28 cellular contexts compared by ENCODE assay signal in the genomic region with DNA sequence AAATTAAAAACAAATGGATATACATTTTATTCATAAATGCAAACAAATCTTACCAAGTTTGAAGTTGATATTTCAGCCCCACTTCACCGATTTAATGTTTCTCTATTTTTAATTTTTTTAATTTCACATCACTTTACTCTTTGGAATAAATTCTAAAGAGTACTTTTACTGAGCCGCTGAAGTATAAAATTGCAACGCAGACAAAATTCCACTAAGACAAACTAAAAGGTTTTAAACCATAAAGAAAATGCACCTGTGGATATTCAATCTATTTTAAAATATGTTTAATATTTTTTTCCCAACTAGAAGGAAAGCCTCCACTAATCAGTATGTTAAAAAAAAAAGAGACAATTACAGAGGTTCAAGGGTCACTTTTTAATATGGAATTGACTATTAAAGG.
"Had no signal": no experiment of that assay in that cellular context is flagged by ENCODE, and none has a peak within 500 bp of the region (broad histone marks: within the 10 kb centered on the region; RNA-seq: fewer than 3 reads in every experiment).

No MANE protein-coding gene starts in this region.

- H3K4me3 Mint-ChIP-seq: stimulated activated effector memory CD8-positive, alpha-beta T cell treated with anti-CD3 and anti-CD28 coated beads, Interleukin-12 subunit alpha, Interleukin-12 subunit beta, amount 100 ng/mL, for 72 hours; stimulated activated memory B cell treated with anti-CD40 and anti-IgM and Interleukin-4, amounts not matched to agents 10 μg/mL and 1 μg/mL and 100 μg/mL, for 72 hours; stimulated activated naive B cell treated with anti-CD40 and anti-IgM and Interleukin-4, amounts not matched to agents 10 μg/mL and 1 μg/mL and 100 μg/mL, for 72 hours; stimulated activated naive CD8-positive, alpha-beta T cell treated with anti-CD3 and anti-CD28 coated beads, Interleukin-15, amount 100 ng/mL, for 72 hours; stimulated activated naive CD8-positive, alpha-beta T cell treated with anti-CD3 and anti-CD28 coated beads, Interleukin-15, Interleukin-2, amounts not matched to agents 100 ng/mL and 50 ng/mL, for 24 hours; type B pancreatic cell had no signal

- H3K9me3 ChIP-seq: stomach, suprapubic skin, testis, thoracic aorta, thyroid gland, tibial artery, tibial nerve, transverse colon, upper lobe of left lung, upper lobe of right lung, uterus, vagina had no signal

- ATAC-seq: stimulated activated effector memory CD8-positive, alpha-beta T cell treated with anti-CD3 and anti-CD28 coated beads, Interleukin-12 subunit alpha, Interleukin-12 subunit beta, amount 100 ng/mL, for 72 hours; stimulated activated memory B cell treated with anti-CD40 and anti-IgM and Interleukin-4, amounts not matched to agents 10 μg/mL and 1 μg/mL and 100 μg/mL, for 72 hours; stimulated activated naive B cell treated with anti-CD40 and anti-IgM and Interleukin-4, amounts not matched to agents 10 μg/mL and 1 μg/mL and 100 μg/mL, for 72 hours; stimulated activated naive CD8-positive, alpha-beta T cell treated with anti-CD3 and anti-CD28 coated beads, Interleukin-15, amount 100 ng/mL, for 72 hours; stimulated activated naive CD8-positive, alpha-beta T cell treated with anti-CD3 and anti-CD28 coated beads, Interleukin-15, Interleukin-2, amounts not matched to agents 100 U/mL and 50 U/mL, for 24 hours; upper lobe of right lung had no signal

- H3K4me1 Mint-ChIP-seq: stimulated activated effector memory CD8-positive, alpha-beta T cell treated with anti-CD3 and anti-CD28 coated beads, Interleukin-12 subunit alpha, Interleukin-12 subunit beta, amount 100 ng/mL, for 72 hours; stimulated activated memory B cell treated with anti-CD40 and anti-IgM and Interleukin-4, amounts not matched to agents 10 μg/mL and 1 μg/mL and 100 μg/mL, for 72 hours; stimulated activated naive B cell treated with anti-CD40 and anti-IgM and Interleukin-4, amounts not matched to agents 10 μg/mL and 1 μg/mL and 100 μg/mL, for 72 hours; stimulated activated naive CD8-positive, alpha-beta T cell treated with anti-CD3 and anti-CD28 coated beads, Interleukin-15, amount 100 ng/mL, for 72 hours had no signal

- H3K27me3 Mint-ChIP-seq: stimulated activated memory B cell treated with anti-CD40 and anti-IgM and Interleukin-4, amounts not matched to agents 10 μg/mL and 1 μg/mL and 100 μg/mL, for 72 hours; stimulated activated naive B cell treated with anti-CD40 and anti-IgM and Interleukin-4, amounts not matched to agents 10 μg/mL and 1 μg/mL and 100 μg/mL, for 72 hours; stimulated activated naive CD8-positive, alpha-beta T cell treated with anti-CD3 and anti-CD28 coated beads, Interleukin-15, amount 100 ng/mL, for 72 hours; stimulated activated naive CD8-positive, alpha-beta T cell treated with anti-CD3 and anti-CD28 coated beads, Interleukin-15, Interleukin-2, amounts not matched to agents 100 ng/mL and 50 ng/mL, for 24 hours; type B pancreatic cell had no signal

- H3K4me1 ChIP-seq: stomach, suprapubic skin, testis, thyroid gland, tibial artery, tibial nerve, transverse colon, upper lobe of left lung, upper lobe of right lung, uterus, vagina had no signal

- H3K9me3 Mint-ChIP-seq: type B pancreatic cell had no signal

- H3K36me3 ChIP-seq: stomach, suprapubic skin, thoracic aorta, thyroid gland, tibial artery, tibial nerve, transverse colon, upper lobe of left lung, upper lobe of right lung, uterus, vagina had no signal

- H3K4me3 ChIP-seq: stomach, suprapubic skin, testis, thoracic aorta, thyroid gland, tibial artery, tibial nerve, transverse colon, upper lobe of left lung, upper lobe of right lung, uterus, vagina had no signal

- H3K36me3 Mint-ChIP-seq: stimulated activated effector memory CD8-positive, alpha-beta T cell treated with anti-CD3 and anti-CD28 coated beads, Interleukin-12 subunit alpha, Interleukin-12 subunit beta, amount 100 ng/mL, for 72 hours; stimulated activated memory B cell treated with anti-CD40 and anti-IgM and Interleukin-4, amounts not matched to agents 10 μg/mL and 1 μg/mL and 100 μg/mL, for 72 hours; stimulated activated naive B cell treated with anti-CD40 and anti-IgM and Interleukin-4, amounts not matched to agents 10 μg/mL and 1 μg/mL and 100 μg/mL, for 72 hours; type B pancreatic cell had no signal

- DNase-seq: stimulated activated CD4-positive, alpha-beta T cell treated with anti-CD3 and anti-CD28 coated beads, Interleukin-2, amount 100 ng/mL, for 48 hours; stimulated activated CD4-positive, alpha-beta T cell treated with anti-CD3 and anti-CD28 coated beads, Interleukin-4, amount 100 ng/mL, for 1 hour; stimulated activated CD4-positive, alpha-beta T cell treated with anti-CD3 and anti-CD28 coated beads, Interleukin-4, amount 100 ng/mL, for 24 hours; stimulated activated CD4-positive, alpha-beta T cell treated with anti-CD3 and anti-CD28 coated beads, Interleukin-4, amount 100 ng/mL, for 4 hours; stimulated activated CD8-positive, alpha-beta memory T cell treated with anti-CD3 and anti-CD28 coated beads, Interleukin-4, amount 100 ng/mL, for 48 hours; stimulated activated naive B cell treated with anti-CD40 and anti-IgM and Interleukin-4, amounts not matched to agents 10 μg/mL and 1 μg/mL and 100 μg/mL, for 72 hours; stimulated activated naive CD4-positive, alpha-beta T cell; stimulated activated naive CD4-positive, alpha-beta T cell treated with Interleukin-2 at 50 U/mL for 16 hours; stimulated activated naive CD8-positive, alpha-beta T cell treated with anti-CD3 and anti-CD28 coated beads, Interleukin-15, amount 100 ng/mL, for 72 hours; stimulated activated naive CD8-positive, alpha-beta T cell treated with anti-CD3 and anti-CD28 coated beads, Interleukin-15, Interleukin-2, amounts not matched to agents 100 U/mL and 50 U/mL, for 24 hours; stomach; substantia nigra; testis; thyroid gland; tibial artery; transverse colon; trophoblast cell; upper lobe of left lung; upper lobe of right lung; uterus had no signal

- H3K27ac ChIP-seq: stomach, suprapubic skin, testis, thoracic aorta, thyroid gland, tibial artery, tibial nerve, transverse colon, upper lobe of left lung, upper lobe of right lung, uterus, vagina had no signal

- H3K27me3 ChIP-seq: stomach, suprapubic skin, testis, thyroid gland, tibial artery, tibial nerve, transverse colon, upper lobe of left lung, upper lobe of right lung, uterus, vagina had no signal
